16 cellular contexts compared by ENCODE assay signal in genomic region chr2:204365778-204366177, GRCh38.
"Had no signal": no experiment of that assay in that cellular context is flagged by ENCODE, and none has a peak within 500 bp of the region (broad histone marks: within the 10 kb centered on the region; RNA-seq: fewer than 3 reads in every experiment).

No MANE protein-coding gene starts in this region.

- H3K36me3 Mint-ChIP-seq: activated CD4-positive, alpha-beta memory T cell treated with anti-CD3 and anti-CD28 coated beads for 36 hours; activated CD8-positive, alpha-beta memory T cell treated with anti-CD3 and anti-CD28 coated beads, Interleukin-2, amount 10 ng/mL, durations not matched to agents 7 days and 5 days; activated naive CD4-positive, alpha-beta T cell treated with anti-CD3 and anti-CD28 coated beads, Interleukin-2, amount 50 U/mL, for 24 hours; memory B cell; natural killer cell had no signal

- H3K9me3 Mint-ChIP-seq: activated CD4-positive, alpha-beta memory T cell treated with anti-CD3 and anti-CD28 coated beads for 36 hours; activated naive CD4-positive, alpha-beta T cell treated with anti-CD3 and anti-CD28 coated beads, Interleukin-2, amount 50 U/mL, for 24 hours; memory B cell; natural killer cell; stimulated activated naive CD8-positive, alpha-beta T cell treated with anti-CD3 and anti-CD28 coated beads, Interleukin-15, amount 100 ng/mL, for 72 hours had no signal

- H3K27me3 Mint-ChIP-seq: activated CD4-positive, alpha-beta memory T cell treated with anti-CD3 and anti-CD28 coated beads for 36 hours; memory B cell had no signal

- H3K4me3 ChIP-seq: adrenal gland, cardiac muscle cell, left lung, mucosa of descending colon, right atrium auricular region, testis, upper lobe of left lung had no signal

- H3K27ac Mint-ChIP-seq: activated CD4-positive, alpha-beta memory T cell treated with anti-CD3 and anti-CD28 coated beads for 36 hours; activated CD8-positive, alpha-beta memory T cell treated with anti-CD3 and anti-CD28 coated beads, Interleukin-2, amount 10 ng/mL, durations not matched to agents 7 days and 5 days; activated naive CD4-positive, alpha-beta T cell treated with anti-CD3 and anti-CD28 coated beads, Interleukin-2, amount 50 U/mL, for 24 hours; memory B cell; natural killer cell; stimulated activated naive CD8-positive, alpha-beta T cell treated with anti-CD3 and anti-CD28 coated beads, Interleukin-15, amount 100 ng/mL, for 72 hours had no signal

- H3K27ac ChIP-seq: adrenal gland, cardiac muscle cell, left lung, testis, upper lobe of left lung had no signal

- H3K9me3 ChIP-seq: adrenal gland, left lung, mucosa of descending colon, right atrium auricular region, testis, upper lobe of left lung had no signal

- H3K4me1 Mint-ChIP-seq: activated CD8-positive, alpha-beta memory T cell treated with anti-CD3 and anti-CD28 coated beads, Interleukin-2, amount 10 ng/mL, durations not matched to agents 7 days and 5 days; activated naive CD4-positive, alpha-beta T cell treated with anti-CD3 and anti-CD28 coated beads, Interleukin-2, amount 50 U/mL, for 24 hours; memory B cell; natural killer cell; stimulated activated naive CD8-positive, alpha-beta T cell treated with anti-CD3 and anti-CD28 coated beads, Interleukin-15, amount 100 ng/mL, for 72 hours had no signal

- H3K4me3 Mint-ChIP-seq: activated CD4-positive, alpha-beta memory T cell treated with anti-CD3 and anti-CD28 coated beads for 36 hours; activated CD8-positive, alpha-beta memory T cell treated with anti-CD3 and anti-CD28 coated beads, Interleukin-2, amount 10 ng/mL, durations not matched to agents 7 days and 5 days; activated naive CD4-positive, alpha-beta T cell treated with anti-CD3 and anti-CD28 coated beads, Interleukin-2, amount 50 U/mL, for 24 hours; memory B cell; natural killer cell; stimulated activated naive CD8-positive, alpha-beta T cell treated with anti-CD3 and anti-CD28 coated beads, Interleukin-15, amount 100 ng/mL, for 72 hours had no signal

- H3K4me1 ChIP-seq: adrenal gland, left lung, testis, upper lobe of left lung had no signal

- H3K36me3 ChIP-seq: adrenal gland, cardiac muscle cell, left lung, right atrium auricular region, upper lobe of left lung had no signal

- H3K27me3 ChIP-seq: cardiac muscle cell, left lung, right atrium auricular region, testis, upper lobe of left lung had no signal

- DNase-seq: activated CD4-positive, alpha-beta memory T cell treated with anti-CD3 and anti-CD28 coated beads for 36 hours; activated CD8-positive, alpha-beta memory T cell treated with anti-CD3 and anti-CD28 coated beads, Interleukin-2, amount 10 ng/mL, durations not matched to agents 7 days and 5 days; activated T-cell treated with anti-CD3 and anti-CD28 coated beads, Interleukin-2, amount 50 U/mL, for 1 hour; adrenal gland; left lung; mucosa of descending colon; natural killer cell; small intestine; stimulated activated naive CD8-positive, alpha-beta T cell treated with anti-CD3 and anti-CD28 coated beads, Interleukin-15, amount 100 ng/mL, for 72 hours; T1000; testis; upper lobe of left lung had no signal
